In genomic region chr2:72137498-72138010, GRCh38 we compare ENCODE assay signal across 8 cellular contexts. TPM values are rescaled to one million over a fixed set of nuclear protein-coding genes. Genes with fewer than 3 reads are reported as not detected.
DNase-seq lines count a peak whose midpoint lies in the region; ATAC-seq and TF ChIP-seq lines count a peak whose summit lies in the region.

No MANE protein-coding gene starts in this region.

- no peaks in the 10 kb centered on the region for H3K9me3 Mint-ChIP-seq in activated T-cell treated with anti-CD3 and anti-CD28 coated beads, Interleukin-2, amount 50 U/mL, for 24 hours

- H4K12ac ChIP-seq in trophoblast cell (ENCODE audit: low read depth, low read length) = no peak overlapping the region

- intact Hi-C loops in aorta (cut with DNase I) = no loop called here

- no peak overlapping the region for H2BK5ac ChIP-seq in trophoblast cell (ENCODE audit: low read depth, low read length, poor library complexity)

- TF ChIP-seq CTCF in OCI-LY1 (IDR thresholded peaks at IDR 0.05; ENCODE audit: low read length) (peak; percentile 85), fibroblast of villous mesenchyme (IDR thresholded peaks at IDR 0.05; ENCODE audit: insufficient read depth, low read depth, low read length) (peak; percentile 99)

- H2BK12ac ChIP-seq in trophoblast cell (ENCODE audit: low read length) = no peak overlapping the region

- H3K27ac ChIP-seq in OCI-LY1 (ENCODE audit: low read depth, low read length, poor library complexity, severe bottlenecking) = no peak overlapping the region
- H3K27ac ChIP-seq in trophoblast cell (ENCODE audit: low read depth, low read length) = no peak overlapping the region
- peak overlapping the region in 1 of 2 donors; percentile 42 for H3K27ac ChIP-seq in aorta (ENCODE audit: low read depth in 1 of 2, low read length in 2 of 2)

- H3K4me1 ChIP-seq in OCI-LY1 (ENCODE audit: insufficient read depth, low read length, severe bottlenecking) (no peaks in the 10 kb centered on the region), trophoblast cell (ENCODE audit: control insufficient read depth in 1 of 2, insufficient read depth in 2 of 2, low read length in 2 of 2) (peaks cover 15 to 16% of the 10 kb centered on the region in 2 experiments), aorta (ENCODE audit: control insufficient read depth in 1 of 2, insufficient read depth in 2 of 2, low read length in 2 of 2) (no peaks in the 10 kb centered on the region)

- no peaks in the 10 kb centered on the region for H3F3A ChIP-seq in OCI-LY1 (ENCODE audit: insufficient read depth, low read length)

- H3K4me3 Mint-ChIP-seq in activated T-cell treated with anti-CD3 and anti-CD28 coated beads, Interleukin-2, amount 50 U/mL, for 24 hours = no peak overlapping the region

- DNase-seq in Ammon's horn (ENCODE audit: low spot score) (peak; percentile 64), fibroblast of villous mesenchyme (ENCODE audit: low read depth) (peak; percentile 30), trophoblast cell (peak in 1 of 2 donors; percentile 78), aorta (peak; percentile 60 to 91)
- peak; percentile 80 for DNase-seq in activated T-cell treated with anti-CD3 and anti-CD28 coated beads, Interleukin-2, amount 50 U/mL, for 24 hours

- H3K27me3 ChIP-seq in OCI-LY1 (ENCODE audit: insufficient read depth, low read length) = no peaks in the 10 kb centered on the region
- peaks cover under 1% of the 10 kb centered on the region for H3K27me3 ChIP-seq in trophoblast cell (ENCODE audit: insufficient read depth, low read length)
- H3K27me3 ChIP-seq in aorta (ENCODE audit: control insufficient read depth in 1 of 2, insufficient read depth in 2 of 2, low read length in 1 of 2) = no peaks in the 10 kb centered on the region

- H3K79me2 ChIP-seq in OCI-LY1 (ENCODE audit: insufficient read depth, low read length) (no peaks in the 10 kb centered on the region), trophoblast cell (ENCODE audit: control insufficient read depth, insufficient read depth, low read length, poor library complexity) (no peaks in the 10 kb centered on the region)

- no peak overlapping the region for H3K4ac ChIP-seq in trophoblast cell (ENCODE audit: low read depth, low read length)

- H2BK120ac ChIP-seq in trophoblast cell (ENCODE audit: insufficient read depth, low read length, poor library complexity) = no peak overlapping the region

- no CpG with 5 or more reads among the region's 10 CpGs for WGBS in trophoblast cell (ENCODE audit: extremely low coverage, insufficient coverage, insufficient read length)
- WGBS in aorta, 2 donors = 32 to 42% methylated on average over 10 of the region's 10 CpGs

- no peaks in the 10 kb centered on the region for H3K9me3 ChIP-seq in OCI-LY1 (ENCODE audit: low read length)
- peaks cover 6% of the 10 kb centered on the region for H3K9me3 ChIP-seq in trophoblast cell (ENCODE audit: insufficient read depth, low read depth, low read length)
- H3K9me3 ChIP-seq in aorta (ENCODE audit: control insufficient read depth, low read length) = no peaks in the 10 kb centered on the region

- H3K79me1 ChIP-seq in trophoblast cell (ENCODE audit: low read length) = no peaks in the 10 kb centered on the region

- H3K36me3 ChIP-seq in OCI-LY1 (ENCODE audit: insufficient read depth, low read length) (no peaks in the 10 kb centered on the region), trophoblast cell (ENCODE audit: control insufficient read depth in 1 of 2, insufficient read depth in 2 of 2, low read length in 2 of 2) (peaks cover 6% of the 10 kb centered on the region in 2 experiments), aorta (ENCODE audit: control insufficient read depth in 1 of 2, insufficient read depth in 2 of 2, low read length in 1 of 2) (no peaks in the 10 kb centered on the region)

- no peak overlapping the region for H3K27ac Mint-ChIP-seq in activated T-cell treated with anti-CD3 and anti-CD28 coated beads, Interleukin-2, amount 50 U/mL, for 24 hours

- H3K14ac ChIP-seq in trophoblast cell (ENCODE audit: low read length) = no peak overlapping the region

- H3K18ac ChIP-seq in trophoblast cell (ENCODE audit: low read length) = no peak overlapping the region

- no peak overlapping the region for H2AK5ac ChIP-seq in trophoblast cell (ENCODE audit: low read length)

- H3K36me3 Mint-ChIP-seq in activated T-cell treated with anti-CD3 and anti-CD28 coated beads, Interleukin-2, amount 50 U/mL, for 24 hours (ENCODE audit: low read depth) = no peaks in the 10 kb centered on the region

- no peak overlapping the region for H3K23ac ChIP-seq in trophoblast cell (ENCODE audit: low read length)

- H3K9ac ChIP-seq in OCI-LY1 (ENCODE audit: low read length) (no peak overlapping the region), trophoblast cell (ENCODE audit: low read length) (no peak overlapping the region)

- peaks cover 20% of the 10 kb centered on the region for H3K27me3 Mint-ChIP-seq in activated T-cell treated with anti-CD3 and anti-CD28 coated beads, Interleukin-2, amount 50 U/mL, for 24 hours

- H3K9me2 ChIP-seq in OCI-LY1 (ENCODE audit: low read depth, low read length) = no peaks in the 10 kb centered on the region

- H4K8ac ChIP-seq in trophoblast cell (ENCODE audit: low read depth, low read length) = no peak overlapping the region

- H3K4me3 ChIP-seq in OCI-LY1 (ENCODE audit: low read depth, low read length, poor library complexity, severe bottlenecking) (no peak overlapping the region), fibroblast of villous mesenchyme (ENCODE audit: low read depth, low read length) (no peak overlapping the region), trophoblast cell (ENCODE audit: low read depth, low read length) (no peak overlapping the region), aorta (ENCODE audit: low read length in 2 of 2) (no peak overlapping the region)

- peaks cover 2% of the 10 kb centered on the region for H3K4me1 Mint-ChIP-seq in activated T-cell treated with anti-CD3 and anti-CD28 coated beads, Interleukin-2, amount 50 U/mL, for 24 hours (ENCODE audit: low read depth)

- no peaks in the 10 kb centered on the region for H4K20me1 ChIP-seq in OCI-LY1 (ENCODE audit: insufficient read depth, low read length)

- H4K91ac ChIP-seq in trophoblast cell (ENCODE audit: low read depth, low read length) = no peak overlapping the region

- H2AFZ ChIP-seq in OCI-LY1 (ENCODE audit: low read length) = no peak overlapping the region
- no peak overlapping the region for H2AFZ ChIP-seq in trophoblast cell (ENCODE audit: insufficient read depth, low read length, poor library complexity)

- H3K4me2 ChIP-seq in OCI-LY1 (ENCODE audit: low read length) (no peak overlapping the region), trophoblast cell (ENCODE audit: low read length) (peak overlapping the region; percentile 11)

- ATAC-seq in GM18858 (IDR thresholded peaks at IDR 0.05; ENCODE audit: unreplicated experiment) (peak; percentile 86), HG03039 (IDR thresholded peaks at IDR 0.05; ENCODE audit: unreplicated experiment) (peak; percentile 85), aorta (ENCODE audit: low FRiP score) (peak; percentile 60)

RNA-seq across cellular contexts. Expression of gene CYP26B1, which starts 10.1 kb away (rescaled TPM):
- total RNA-seq in fibroblast of villous mesenchyme = under 0.01 and 0.43 TPM in 2 replicates
- 5.7 and 5.9 TPM in 2 replicates for polyA plus RNA-seq in trophoblast cell (2013)
- 10 to 100 TPM in 1 of 2 donors, 1 to 10 TPM in 1; 8.8 to 12.9 TPM for total RNA-seq in aorta
- polyA plus RNA-seq in aorta = 1 to 10 TPM; 1.4 to 2.0 TPM
